ENCODE assay signal across 17 cellular contexts in the genomic region with DNA sequence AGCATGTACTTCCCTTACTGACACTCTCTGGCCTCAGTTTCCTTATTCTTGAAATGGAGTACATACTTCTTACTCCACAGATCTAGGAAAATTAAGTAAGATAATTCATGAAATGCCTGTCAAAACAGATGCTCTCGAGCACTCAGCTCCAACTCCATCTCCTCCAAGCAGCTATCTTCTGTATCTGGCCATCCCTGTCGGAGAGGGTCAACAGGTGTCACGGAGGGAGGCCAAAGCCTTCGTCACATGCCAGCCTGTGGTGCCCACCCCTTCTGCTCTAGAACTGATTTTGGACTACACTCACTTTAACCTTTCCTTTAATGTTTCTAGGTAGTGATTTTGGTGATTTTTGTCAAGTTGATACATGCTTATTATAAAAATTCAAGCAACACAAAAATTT. TPM values are rescaled to one million over a fixed set of nuclear protein-coding genes. Genes with fewer than 3 reads are reported as not detected.
DNase-seq lines count a peak whose midpoint lies in the region; ATAC-seq and TF ChIP-seq lines count a peak whose summit lies in the region.
"Had no signal": no experiment of that assay in that cellular context is flagged by ENCODE, and none has a peak within 500 bp of the region (broad histone marks: within the 10 kb centered on the region; RNA-seq: fewer than 3 reads in every experiment).

No MANE protein-coding gene starts in this region.

- ATAC-seq in HG03378 (IDR thresholded peaks at IDR 0.05; ENCODE audit: unreplicated experiment), result no peak
- ATAC-seq: HepG2 had no signal

- H3K27ac ChIP-seq in right atrium auricular region (no peak overlapping the region), WERI-Rb-1 (no peak overlapping the region), substantia nigra (ENCODE audit: low read depth, low read length, poor library complexity, severe bottlenecking) (no peak overlapping the region)

- H3K4me1 Mint-ChIP-seq in osteocyte (ENCODE audit: unreplicated experiment), result peaks cover 47% of the 10 kb centered on the region

- H3K27me3 Mint-ChIP-seq in osteocyte (ENCODE audit: unreplicated experiment), result no peaks in the 10 kb centered on the region

- peaks cover 0 to 16% of the 10 kb centered on the region in 2 donors for H3K4me1 ChIP-seq in right atrium auricular region

- H3K27ac Mint-ChIP-seq in osteocyte (ENCODE audit: unreplicated experiment), result no peak overlapping the region
- H3K27ac Mint-ChIP-seq: CD14-positive monocyte had no signal

- no peaks in the 10 kb centered on the region for H3K36me3 Mint-ChIP-seq in osteocyte (ENCODE audit: unreplicated experiment)
- H3K36me3 Mint-ChIP-seq: CD14-positive monocyte had no signal

- TF ChIP-seq CTCF in right atrium auricular region (IDR thresholded peaks at IDR 0.05) (no peak), WERI-Rb-1 (IDR thresholded peaks at IDR 0.05; ENCODE audit: low read depth, low read length) (no peak), osteocyte (IDR thresholded peaks at IDR 0.05) (no peak)

- H3K4me3 Mint-ChIP-seq in osteocyte (ENCODE audit: unreplicated experiment), result no peak overlapping the region

- no peaks in the 10 kb centered on the region for H3K9me3 Mint-ChIP-seq in osteocyte (ENCODE audit: unreplicated experiment)
- H3K9me3 Mint-ChIP-seq: CD14-positive monocyte had no signal

- H3K27me3 ChIP-seq in right atrium auricular region (no peaks in the 10 kb centered on the region), WERI-Rb-1 (ENCODE audit: insufficient read depth, low read depth, severe bottlenecking) (no peaks in the 10 kb centered on the region)

- H3K4me3 ChIP-seq in right atrium auricular region, result no peak overlapping the region
- no peak overlapping the region for H3K4me3 ChIP-seq in WERI-Rb-1 (ENCODE audit: low read depth, low read length)

- peak; percentile 32 for DNase-seq in right atrium auricular region (ENCODE audit: low spot score)
- DNase-seq in cardiac septum (ENCODE audit: low spot score), result no peak
- peak; percentile 11 for DNase-seq in WERI-Rb-1
- DNase-seq in osteocyte (ENCODE audit: extremely low spot score, unreplicated experiment), result peak; percentile 56
- DNase-seq in substantia nigra (lab: John Stamatoyannopoulos, UW), result no peak
- no peak for DNase-seq in NCI-H1930 (lab: John Stamatoyannopoulos, UW)
- DNase-seq: AML-193, DMS79, KBM-7, NCI-H187, NCI-H2227 treated with DMSO at 0.1 percent for 48 hours, NCI-H524, SIG-M5 had no signal

- intact Hi-C loops in cardiac septum (cut with DNase I), result no loop called here

- H3K9me3 ChIP-seq in right atrium auricular region (no peaks in the 10 kb centered on the region), WERI-Rb-1 (ENCODE audit: severe bottlenecking) (no peaks in the 10 kb centered on the region)

- no peaks in the 10 kb centered on the region for H3K36me3 ChIP-seq in right atrium auricular region
- H3K36me3 ChIP-seq in WERI-Rb-1, result no peaks in the 10 kb centered on the region

RNA-seq across cellular contexts. Expression of gene PKP1, which starts 18.8 kb away (rescaled TPM):
- total RNA-seq in right atrium auricular region (1 to 10 TPM in 1 of 2 donors, not detected in 1; 2.3 TPM), cardiac septum (0.16 TPM), osteocyte (not detected in 2 replicates)
- total RNA-seq: HepG2, RPMI7951 had no signal

Comparison
In these comparisons a context has a peak if more than half of its experiments do, and no peak if none do; other contexts are left out.
1. DNase-seq: peak in right atrium auricular region (single experiment), WERI-Rb-1 (single experiment) and osteocyte (single experiment); none in cardiac septum (single experiment), substantia nigra (0 of 49) and NCI-H1930 (0 of 2).